1 cellular context compared by ENCODE assay signal in the genomic region with DNA sequence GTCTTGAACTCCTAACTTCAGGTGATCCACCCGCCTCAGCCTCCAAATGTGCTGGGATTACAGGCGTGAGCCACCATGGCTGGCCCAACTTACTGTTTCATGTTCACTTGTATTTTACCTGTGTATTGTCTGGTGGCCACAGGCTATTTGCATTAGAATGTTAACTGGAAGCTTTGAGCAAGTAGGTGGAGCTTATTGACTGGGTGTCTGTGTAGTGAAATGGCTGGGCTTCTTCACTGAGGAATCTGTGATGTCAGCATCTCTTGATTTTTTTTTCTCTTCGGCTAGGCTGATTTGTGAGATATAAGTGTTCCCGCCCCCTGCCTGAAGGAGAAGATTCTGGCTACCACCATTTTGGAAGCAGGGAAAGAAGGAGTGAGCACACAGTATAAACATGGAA.
TF ChIP-seq lines count a peak whose summit lies in the region.

No MANE protein-coding gene starts in this region.

TF ChIP-seq in H1, 55 proteins besides CTCF, POLR2A, EP300 and RAD21 (continued from another document):
- TF ChIP-seq ATF3 (IDR thresholded peaks at IDR 0.05; ENCODE audit: insufficient read depth, low read depth, low read length): no peak
- no peak for TF ChIP-seq JUND (IDR thresholded peaks at IDR 0.05; ENCODE audit: low read length)
- TF ChIP-seq ATF2 (IDR thresholded peaks at IDR 0.05; ENCODE audit: low read length): no peak
- no peak for TF ChIP-seq SRF (IDR thresholded peaks at IDR 0.05; ENCODE audit: low read depth, low read length)
- no peak for TF ChIP-seq E2F6 (IDR thresholded peaks at IDR 0.05)
- TF ChIP-seq, protein P1, sequence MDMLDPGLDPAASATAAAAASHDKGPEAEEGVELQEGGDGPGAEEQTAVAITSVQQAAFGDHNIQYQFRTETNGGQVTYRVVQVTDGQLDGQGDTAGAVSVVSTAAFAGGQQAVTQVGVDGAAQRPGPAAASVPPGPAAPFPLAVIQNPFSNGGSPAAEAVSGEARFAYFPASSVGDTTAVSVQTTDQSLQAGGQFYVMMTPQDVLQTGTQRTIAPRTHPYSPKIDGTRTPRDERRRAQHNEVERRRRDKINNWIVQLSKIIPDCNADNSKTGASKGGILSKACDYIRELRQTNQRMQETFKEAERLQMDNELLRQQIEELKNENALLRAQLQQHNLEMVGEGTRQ (IDR thresholded peaks at IDR 0.05; ENCODE audit: low read length): no peak
- TF ChIP-seq CREB1 (IDR thresholded peaks at IDR 0.05): no peak
- TF ChIP-seq CBX5 (IDR thresholded peaks at IDR 0.05; ENCODE audit: low read depth, low read length): no peak
- no peak for TF ChIP-seq FOSL1 (IDR thresholded peaks at IDR 0.05; ENCODE audit: insufficient read depth, low read depth, low read length)
